In the genomic region with DNA sequence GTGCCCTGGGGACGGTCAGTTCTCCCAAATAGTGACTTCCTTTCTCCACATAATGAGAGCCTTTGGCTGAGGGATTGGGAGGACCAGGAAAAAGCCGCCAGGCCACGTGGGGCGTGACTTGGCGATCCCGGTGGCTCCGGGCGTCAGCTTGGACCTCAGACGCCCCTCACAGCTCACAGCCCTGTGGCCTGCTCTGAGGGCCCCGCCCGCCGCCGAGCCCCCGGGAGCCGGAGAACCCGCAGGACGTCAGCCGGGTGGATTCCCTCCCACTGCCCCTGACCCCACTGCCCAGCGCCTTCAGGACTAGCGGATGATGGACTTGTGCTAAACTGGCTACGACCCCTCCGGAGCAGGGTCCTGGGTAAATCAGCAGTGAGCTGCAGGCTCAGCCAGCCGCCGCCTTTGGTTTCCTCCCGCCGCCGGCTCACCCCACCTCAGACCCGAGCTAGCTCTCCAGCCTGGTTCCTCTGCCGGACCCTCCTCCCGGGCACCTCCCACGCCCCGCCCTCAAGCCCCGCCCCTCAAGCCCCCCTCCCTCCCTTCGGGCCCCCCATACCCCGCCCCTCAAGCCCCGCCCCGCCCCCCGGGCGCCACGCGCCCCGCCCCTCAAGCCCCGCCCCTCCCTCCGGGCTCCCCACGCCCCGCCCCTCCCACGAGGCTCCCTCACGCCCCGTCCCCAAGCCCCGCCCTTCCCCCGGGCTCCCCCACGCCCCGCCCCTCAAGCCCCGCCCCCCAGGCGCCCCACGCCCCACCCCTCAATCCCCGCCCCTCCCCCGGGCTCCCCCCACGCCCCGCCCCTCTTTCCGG, we compare ENCODE assay signal across 7 cellular contexts. TPM values are rescaled to one million over a fixed set of nuclear protein-coding genes. Genes with fewer than 3 reads are reported as not detected.
DNase-seq lines count a peak whose midpoint lies in the region; ATAC-seq and TF ChIP-seq lines count a peak whose summit lies in the region.

No MANE protein-coding gene starts in this region.

- no peaks in the 10 kb centered on the region for H3K9me3 ChIP-seq in HEK293 (ENCODE audit: control insufficient read depth, insufficient read depth, low read depth, low read length)
- H3K9me3 ChIP-seq in duodenal mucosa (ENCODE audit: control insufficient read depth in 1 of 2, low read length in 2 of 2) = no peaks in the 10 kb centered on the region

- POLR2A ChIA-PET in HEK293 (lab: Yijun Ruan, JAX) = interaction anchor here (0.7 to 2.2 kb wide), 9 partner anchors 10 to 216 kb away, joined by 3 to 14 read pairs (median 4); partner anchors contain the start of genes FAAP20, MORN1, RER1 and SKI

- 12 to 16% methylated on average over 20 to 27 of the region's 61 CpGs for WGBS in lower leg skin, 2 donors

- ATAC-seq in GM19455 (IDR thresholded peaks at IDR 0.05; ENCODE audit: unreplicated experiment) = no peak

- peaks cover 5% of the 10 kb centered on the region for H3K4me1 ChIP-seq in HEK293 (ENCODE audit: control insufficient read depth, insufficient read depth, low read length)
- peaks cover 12 to 38% of the 10 kb centered on the region in 2 donors for H3K4me1 ChIP-seq in duodenal mucosa (ENCODE audit: control insufficient read depth in 1 of 2, insufficient read depth in 2 of 2, low read length in 2 of 2)

- H3K27me3 ChIP-seq in duodenal mucosa (ENCODE audit: control insufficient read depth in 1 of 2, insufficient read depth in 2 of 2, low read length in 2 of 2) = no peaks in the 10 kb centered on the region

- no peak for TF ChIP-seq POLR2A in lower leg skin (IDR thresholded peaks at IDR 0.05)

- peak overlapping the region; percentile 43 to 66 for H3K9ac ChIP-seq in duodenal mucosa (ENCODE audit: low read depth in 1 of 2, low read length in 2 of 2)

- DNase-seq in EH (ENCODE audit: low read depth) (peak; percentile 86), RKO (ENCODE audit: low spot score) (peak; percentile 65), lower leg skin (ENCODE audit: low spot score in 2 of 2) (peak; percentile 79 to 96), substantia nigra (lab: John Stamatoyannopoulos, UW) (peak in 36 of 49 donors; percentile 16 to 95 (median 79))

- no peak overlapping the region for H3K27ac ChIP-seq in HEK293 (ENCODE audit: extremely low read depth, low read depth, low read length)
- H3K27ac ChIP-seq in duodenal mucosa (ENCODE audit: low read depth, low read length) = peak overlapping the region; percentile 72
- H3K27ac ChIP-seq in substantia nigra (ENCODE audit: low read depth, low read length, poor library complexity, severe bottlenecking) = peak overlapping the region; percentile 45

- CTCF ChIA-PET in HEK293 (lab: Yijun Ruan, JAX) = interaction anchor here (0.7 to 2.6 kb wide), 4 partner anchors 8 to 177 kb away, joined by 5 to 14 read pairs (median 9); partner anchors contain the start of gene FAAP20

- TF ChIP-seq CTCF in HEK293 (tag by site-specific recombination; IDR thresholded peaks at IDR 0.05) (no peak), lower leg skin (IDR thresholded peaks at IDR 0.05) (no peak)

- intact Hi-C loops in lower leg skin (cut with DNase I; ENCODE audit: low total_unique reads) = no loop called here

- H3K4me3 ChIP-seq in HEK293 (ENCODE audit: low read depth, low read length) (peak overlapping the region; percentile 25), duodenal mucosa (ENCODE audit: low read depth in 1 of 2, low read length in 2 of 2) (peak overlapping the region; percentile 30 to 61), lower leg skin (ENCODE audit: low read depth, poor library complexity, severe bottlenecking) (no peak overlapping the region)

- H3K36me3 ChIP-seq in HEK293 (ENCODE audit: control insufficient read depth in 2 of 2, insufficient read depth in 1 of 2, low read length in 2 of 2) (no peaks in the 10 kb centered on the region), duodenal mucosa (ENCODE audit: control insufficient read depth in 1 of 2, insufficient read depth in 2 of 2, low read length in 2 of 2) (no peaks in the 10 kb centered on the region)

TF ChIP-seq in HEK293, 187 proteins besides CTCF, POLR2A, EP300 and RAD21 (continues in another document):
- TF ChIP-seq ZBTB7A (tag by site-specific recombination; IDR thresholded peaks at IDR 0.05; ENCODE audit: low read depth) (0 out of 2 replicates have a peak, but pooled peaks have one; percentile 27), KLF1 (tag by site-specific recombination; IDR thresholded peaks at IDR 0.05) (peak; percentile 80), SP2 (tag by site-specific recombination; IDR thresholded peaks at IDR 0.05) (peak; percentile 16; the same call in 1 of the 2 replicates), PATZ1 (tag by site-specific recombination; IDR thresholded peaks at IDR 0.05) (peak; percentile 56), KLF8 (tag by site-specific recombination; IDR thresholded peaks at IDR 0.05) (peak; percentile 68), ZNF768 (tag by site-specific recombination; IDR thresholded peaks at IDR 0.05) (no peak), ZIC2 (tag by site-specific recombination; IDR thresholded peaks at IDR 0.05) (0 out of 2 replicates have a peak, but pooled peaks have one; percentile 8), ZNF133 (tag by site-specific recombination; IDR thresholded peaks at IDR 0.05) (no peak), ZBTB21 (tag by site-specific recombination; IDR thresholded peaks at IDR 0.05) (no peak), SETDB1 (IDR thresholded peaks at IDR 0.05; ENCODE audit: insufficient read length, low read length) (no peak), ZNF248 (tag by site-specific recombination; IDR thresholded peaks at IDR 0.05) (no peak), ZNF510 (tag by site-specific recombination; IDR thresholded peaks at IDR 0.05; ENCODE audit: insufficient replicate concordance) (no peak), KLF10 (tag by site-specific recombination; IDR thresholded peaks at IDR 0.05) (peak; percentile 74), ZNF169 (tag by site-specific recombination; IDR thresholded peaks at IDR 0.05) (no peak), ZNF560 (tag by site-specific recombination; IDR thresholded peaks at IDR 0.05; ENCODE audit: borderline replicate concordance) (no peak), KLF9 (tag by site-specific recombination; IDR thresholded peaks at IDR 0.05; ENCODE audit: low read depth) (peak; percentile 28; the same call in 1 of the 2 replicates), ZNF394 (tag by site-specific recombination; IDR thresholded peaks at IDR 0.05; ENCODE audit: borderline replicate concordance) (0 out of 2 replicates have a peak, but pooled peaks have one; percentile 17), ZNF629 (tag by site-specific recombination; IDR thresholded peaks at IDR 0.05) (no peak), ZNF121 (tag by site-specific recombination; IDR thresholded peaks at IDR 0.05) (no peak), ZFP3 (tag by site-specific recombination; IDR thresholded peaks at IDR 0.05; ENCODE audit: low read depth) (no peak), YY1 (tag by site-specific recombination; IDR thresholded peaks at IDR 0.05) (no peak), GLIS2 (tag by site-specific recombination; IDR thresholded peaks at IDR 0.05) (peak; percentile 69), BCL11A (tag by site-specific recombination; IDR thresholded peaks at IDR 0.05; ENCODE audit: low read depth) (0 out of 2 replicates have a peak, but pooled peaks have one; percentile 9), GLIS1 (tag by site-specific recombination; IDR thresholded peaks at IDR 0.05) (peak; percentile 28; the same call in 1 of the 2 replicates)
- TF ChIP-seq, protein P1, sequence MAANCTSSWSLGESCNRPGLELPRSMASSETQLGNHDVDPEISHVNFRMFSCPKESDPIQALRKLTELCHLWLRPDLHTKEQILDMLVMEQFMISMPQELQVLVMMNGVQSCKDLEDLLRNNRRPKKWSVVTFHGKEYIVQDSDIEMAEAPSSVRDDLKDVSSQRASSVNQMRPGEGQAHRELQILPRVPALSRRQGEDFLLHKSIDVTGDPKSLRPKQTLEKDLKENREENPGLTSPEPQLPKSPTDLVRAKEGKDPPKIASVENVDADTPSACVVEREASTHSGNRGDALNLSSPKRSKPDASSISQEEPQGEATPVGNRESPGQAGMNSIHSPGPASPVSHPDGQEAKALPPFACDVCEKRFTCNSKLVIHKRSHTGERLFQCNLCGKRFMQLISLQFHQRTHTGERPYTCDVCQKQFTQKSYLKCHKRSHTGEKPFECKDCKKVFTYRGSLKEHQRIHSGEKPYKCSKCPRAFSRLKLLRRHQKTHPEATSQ (tag by site-specific recombination; IDR thresholded peaks at IDR 0.05) = no peak
- TF ChIP-seq, protein P2, sequence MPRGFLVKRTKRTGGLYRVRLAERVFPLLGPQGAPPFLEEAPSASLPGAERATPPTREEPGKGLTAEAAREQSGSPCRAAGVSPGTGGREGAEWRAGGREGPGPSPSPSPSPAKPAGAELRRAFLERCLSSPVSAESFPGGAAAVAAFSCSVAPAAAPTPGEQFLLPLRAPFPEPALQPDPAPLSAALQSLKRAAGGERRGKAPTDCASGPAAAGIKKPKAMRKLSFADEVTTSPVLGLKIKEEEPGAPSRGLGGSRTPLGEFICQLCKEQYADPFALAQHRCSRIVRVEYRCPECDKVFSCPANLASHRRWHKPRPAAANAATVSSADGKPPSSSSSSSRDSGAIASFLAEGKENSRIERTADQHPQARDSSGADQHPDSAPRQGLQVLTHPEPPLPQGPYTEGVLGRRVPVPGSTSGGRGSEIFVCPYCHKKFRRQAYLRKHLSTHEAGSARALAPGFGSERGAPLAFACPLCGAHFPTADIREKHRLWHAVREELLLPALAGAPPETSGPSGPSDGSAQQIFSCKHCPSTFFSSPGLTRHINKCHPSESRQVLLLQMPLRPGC (tag by site-specific recombination; IDR thresholded peaks at IDR 0.05) = no peak

RNA-seq across cellular contexts. Expression of gene FAAP20, which starts 10.0 kb away (rescaled TPM):
- total RNA-seq in lower leg skin = 10 to 100 TPM; 29.8 to 48.0 (median 45.6) TPM

RNA-seq across cellular contexts. Expression of gene SKI, which starts 23.5 kb away (rescaled TPM):
- total RNA-seq in lower leg skin = 10 to 100 TPM; 67.3 to 80.8 (median 75.4) TPM
